In the genomic region with DNA sequence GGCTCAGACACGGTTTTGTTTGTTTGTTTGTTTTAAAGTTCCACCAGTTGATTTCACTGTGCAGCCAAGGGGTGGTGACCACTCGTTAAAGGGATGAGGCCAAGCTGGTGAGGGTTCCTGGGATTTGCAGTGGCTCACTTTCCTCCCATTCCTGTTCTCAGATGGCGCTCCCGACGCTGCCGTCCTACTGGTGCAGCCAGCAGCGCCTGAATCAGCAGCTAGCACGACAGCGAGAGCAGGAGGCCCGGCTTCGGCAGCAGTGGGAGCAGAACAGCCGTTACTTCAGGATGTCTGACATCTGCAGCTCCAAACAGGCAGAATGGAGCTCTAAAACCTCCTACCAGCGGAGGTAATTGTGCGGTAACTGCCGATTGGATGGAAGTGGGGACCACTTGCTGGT, we compare ENCODE assay signal across 21 cellular contexts.
"Had no signal": no experiment of that assay in that cellular context is flagged by ENCODE, and none has a peak within 500 bp of the region (broad histone marks: within the 10 kb centered on the region; RNA-seq: fewer than 3 reads in every experiment).

No MANE protein-coding gene starts in this region.

- H3K27me3 Mint-ChIP-seq: memory B cell, naive B cell had no signal

- H3K9me3 ChIP-seq: esophagus muscularis mucosa, gastrocnemius medialis, left ventricle myocardium inferior, lower lobe of right lung, neutrophil, right atrium auricular region, sigmoid colon, stomach, thoracic aorta, transverse colon had no signal

- H3K9me3 Mint-ChIP-seq: memory B cell, naive B cell, nephron had no signal

- H3K27ac ChIP-seq: coronary artery, esophagus muscularis mucosa, gastrocnemius medialis, left ventricle myocardium inferior, lower lobe of right lung, neutrophil, right atrium auricular region, sigmoid colon, skin epidermis, stomach, thoracic aorta, transverse colon had no signal

- ATAC-seq: gastrocnemius medialis, lower lobe of right lung had no signal

- H3K27me3 ChIP-seq: esophagus muscularis mucosa, gastrocnemius medialis, neutrophil, right atrium auricular region, sigmoid colon, stomach, transverse colon had no signal

- H3K4me3 ChIP-seq: coronary artery, esophagus muscularis mucosa, gastrocnemius medialis, left ventricle myocardium inferior, lower lobe of right lung, right atrium auricular region, sigmoid colon, skin epidermis, stomach, thoracic aorta, transverse colon had no signal

- DNase-seq: effector CD4-positive, alpha-beta T cell; gastrocnemius medialis; left ventricle myocardium inferior; lower lobe of right lung; midbrain; naive B cell; sigmoid colon; stimulated activated CD4-positive, alpha-beta T cell treated with anti-CD3 and anti-CD28 coated beads, Interleukin-2, amount 100 ng/mL, for 24 hours; stimulated activated CD4-positive, alpha-beta T cell treated with anti-CD3 and anti-CD28 coated beads, Interleukin-4, amount 100 ng/mL, for 4 hours; stimulated activated naive CD4-positive, alpha-beta T cell; stomach; substantia nigra; transverse colon had no signal

- H3K27ac Mint-ChIP-seq: memory B cell had no signal
